Comparison of ENCODE assay signal across 13 cellular contexts in the genomic region with DNA sequence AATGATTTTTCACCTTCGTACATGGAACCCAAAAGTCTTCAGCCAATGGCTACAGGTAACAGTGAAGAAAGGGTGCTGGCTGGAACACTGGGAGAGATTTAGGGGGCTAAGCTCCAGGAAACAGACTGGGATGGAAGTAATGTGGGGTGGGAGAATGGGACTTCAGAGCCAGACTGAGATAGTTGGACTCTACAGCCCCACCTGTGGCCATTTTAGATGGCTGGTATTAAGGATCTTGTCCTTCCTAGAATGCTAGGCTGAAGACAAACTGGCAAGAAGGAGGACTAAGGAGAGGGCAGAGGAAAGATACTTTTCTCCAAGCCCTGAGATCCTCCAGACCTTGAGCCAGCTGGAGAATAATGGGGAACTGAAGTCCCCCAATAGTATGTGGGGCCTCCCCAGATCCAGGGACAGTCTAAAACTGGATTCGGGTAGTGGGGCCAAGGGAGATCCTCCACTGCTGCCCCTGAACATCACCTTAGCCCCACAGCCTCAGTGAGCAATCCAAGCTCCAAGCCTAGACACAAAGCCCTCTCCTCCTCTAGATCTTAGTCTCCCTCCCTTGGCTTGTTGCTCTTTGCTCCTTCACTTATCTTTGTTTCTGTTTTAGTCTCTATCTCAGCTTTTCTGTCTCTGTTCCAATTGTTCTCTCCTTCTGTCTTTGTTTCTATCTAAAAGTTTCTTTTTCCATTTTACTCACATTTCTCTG. TPM values are rescaled to one million over a fixed set of nuclear protein-coding genes. Genes with fewer than 3 reads are reported as not detected.
DNase-seq lines count a peak whose midpoint lies in the region; ATAC-seq, FAIRE-seq and TF ChIP-seq lines count a peak whose summit lies in the region.
"Had no signal": no experiment of that assay in that cellular context is flagged by ENCODE, and none has a peak within 500 bp of the region (broad histone marks: within the 10 kb centered on the region; RNA-seq: fewer than 3 reads in every experiment).

No MANE protein-coding gene starts in this region.

- peaks cover 3% of the 10 kb centered on the region for H3K9me3 Mint-ChIP-seq in activated CD8-positive, alpha-beta T cell treated with anti-CD3 and anti-CD28 coated beads, Interleukin-2, amount 10 ng/mL, durations not matched to agents 7 days and 5 days (ENCODE audit: insufficient read depth)

- ATAC-seq in activated CD8-positive, alpha-beta T cell treated with anti-CD3 and anti-CD28 coated beads, Interleukin-2, amount 10 ng/mL, durations not matched to agents 7 days and 5 days, result no peak
- no peak for ATAC-seq in GM21360 (IDR thresholded peaks at IDR 0.05; ENCODE audit: unreplicated experiment)
- ATAC-seq in HG03159 (IDR thresholded peaks at IDR 0.05; ENCODE audit: unreplicated experiment), result no peak
- ATAC-seq in HG02623 (IDR thresholded peaks at IDR 0.05; ENCODE audit: unreplicated experiment), result no peak

- DNase-seq in AG09319 (ENCODE audit: extremely low read depth, low read depth) (no peak), GM23248 (no peak), keratinocyte (ENCODE audit: low read depth, low spot score) (no peak)
- no peak for DNase-seq in activated CD8-positive, alpha-beta T cell treated with anti-CD3 and anti-CD28 coated beads, Interleukin-2, amount 10 ng/mL, durations not matched to agents 7 days and 5 days
- DNase-seq in stimulated activated CD4-positive, alpha-beta T cell treated with anti-CD3 and anti-CD28 coated beads, Interleukin-12 subunit alpha, Interleukin-12 subunit beta, amount 100 ng/mL, for 4 hours, result no peak
- DNase-seq: DMS79 treated with DMSO at 0.1 percent for 48 hours, NCI-H1694, thyroid gland had no signal

- H3K9ac ChIP-seq in GM23248, result no peak overlapping the region
- no peak overlapping the region for H3K9ac ChIP-seq in keratinocyte (ENCODE audit: control insufficient read depth, extremely low read depth, insufficient read depth, low read length)

- H3K27me3 Mint-ChIP-seq in activated CD8-positive, alpha-beta T cell treated with anti-CD3 and anti-CD28 coated beads, Interleukin-2, amount 10 ng/mL, durations not matched to agents 7 days and 5 days (ENCODE audit: low read depth), result peaks cover 2% of the 10 kb centered on the region

- CTCF ChIA-PET in activated CD8-positive, alpha-beta T cell treated with anti-CD3 and anti-CD28 coated beads, Interleukin-2, amount 10 ng/mL, durations not matched to agents 7 days and 5 days (lab: Charles Lee), result interaction anchor here (0.9 to 2.7 kb wide), 7 partner anchors 9 to 80 kb away, joined by 3 to 8 read pairs (median 5); no protein-coding TSS in a partner anchor

- POLR2A ChIA-PET in activated CD8-positive, alpha-beta T cell treated with anti-CD3 and anti-CD28 coated beads, Interleukin-2, amount 10 ng/mL, durations not matched to agents 7 days and 5 days (lab: Charles Lee), result interaction anchor here (1.4 kb wide), 1 partner anchor 13 kb away, joined by 4 read pairs; no protein-coding TSS in a partner anchor

- peaks cover 1% of the 10 kb centered on the region for H3K36me3 Mint-ChIP-seq in activated CD8-positive, alpha-beta T cell treated with anti-CD3 and anti-CD28 coated beads, Interleukin-2, amount 10 ng/mL, durations not matched to agents 7 days and 5 days (ENCODE audit: low read depth)

- dilution Hi-C loops in keratinocyte (cut with MboI; ENCODE audit: extremely low pct_ligation_motif_present, low sequenced_read_pairs), result no loop called here

- no peak overlapping the region for H3K4me3 Mint-ChIP-seq in activated CD8-positive, alpha-beta T cell treated with anti-CD3 and anti-CD28 coated beads, Interleukin-2, amount 10 ng/mL, durations not matched to agents 7 days and 5 days

- no peaks in the 10 kb centered on the region for H3K79me2 ChIP-seq in GM23248 (ENCODE audit: insufficient read depth)
- H3K79me2 ChIP-seq in keratinocyte (ENCODE audit: control insufficient read depth, insufficient read depth, low read length), result no peaks in the 10 kb centered on the region

- H3K4me3 ChIP-seq in GM23248, result no peak overlapping the region
- no peak overlapping the region for H3K4me3 ChIP-seq in keratinocyte (ENCODE audit: control insufficient read depth in 2 of 3, extremely low read depth in 1 of 3, insufficient read depth in 2 of 3, low read depth in 1 of 3, low read length in 3 of 3)
- H3K4me3 ChIP-seq: lung, SK-N-MC, thyroid gland had no signal

- H3K27me3 ChIP-seq in GM23248 (replicated peaks; ENCODE audit: insufficient read depth), result no peaks in the 10 kb centered on the region
- H3K27me3 ChIP-seq in keratinocyte (ENCODE audit: control insufficient read depth, extremely low read depth, insufficient read depth, low read length), result no peaks in the 10 kb centered on the region
- H3K27me3 ChIP-seq: thyroid gland had no signal

- peaks cover 43% of the 10 kb centered on the region for H3K4me1 ChIP-seq in GM23248 (ENCODE audit: insufficient read depth)
- peaks cover 29% of the 10 kb centered on the region for H3K4me1 ChIP-seq in keratinocyte (ENCODE audit: control insufficient read depth, extremely low read depth, insufficient read depth, low read length)
- H3K4me1 ChIP-seq: thyroid gland had no signal

- H3K9me1 ChIP-seq in keratinocyte (ENCODE audit: control insufficient read depth, extremely low read depth, insufficient read depth, low read length), result no peaks in the 10 kb centered on the region

- peak overlapping the region; percentile 17 for H3K27ac Mint-ChIP-seq in activated CD8-positive, alpha-beta T cell treated with anti-CD3 and anti-CD28 coated beads, Interleukin-2, amount 10 ng/mL, durations not matched to agents 7 days and 5 days

- peak overlapping the region; percentile 49 for H3K4me2 ChIP-seq in GM23248 (ENCODE audit: unreplicated experiment)
- H3K4me2 ChIP-seq in keratinocyte (ENCODE audit: control insufficient read depth, extremely low read depth, insufficient read depth, low read depth, low read length), result no peak overlapping the region

- no peak for FAIRE-seq in keratinocyte (lab: Jason Lieb, UNC)

- peaks cover 44% of the 10 kb centered on the region for H3K4me1 Mint-ChIP-seq in activated CD8-positive, alpha-beta T cell treated with anti-CD3 and anti-CD28 coated beads, Interleukin-2, amount 10 ng/mL, durations not matched to agents 7 days and 5 days (ENCODE audit: low read depth)

- H3K36me3 ChIP-seq in GM23248 (ENCODE audit: low read depth) (no peaks in the 10 kb centered on the region), keratinocyte (ENCODE audit: control insufficient read depth in 2 of 2, extremely low read depth in 1 of 2, insufficient read depth in 2 of 2, low read length in 2 of 2) (no peaks in the 10 kb centered on the region)
- H3K36me3 ChIP-seq: thyroid gland had no signal

- no peaks in the 10 kb centered on the region for H3K9me2 ChIP-seq in GM23248 (ENCODE audit: insufficient read depth)

- H2AFZ ChIP-seq in GM23248, result no peak overlapping the region
- H2AFZ ChIP-seq in keratinocyte (ENCODE audit: control insufficient read depth, low read length), result no peak overlapping the region

- H4K20me1 ChIP-seq in GM23248 (ENCODE audit: insufficient read depth), result no peaks in the 10 kb centered on the region
- no peaks in the 10 kb centered on the region for H4K20me1 ChIP-seq in keratinocyte (ENCODE audit: control insufficient read depth, extremely low read depth, insufficient read depth, low read length)

- TF ChIP-seq CTCF in AG09319 (IDR thresholded peaks at IDR 0.05; ENCODE audit: low read depth, low read length) (peak; percentile 6), keratinocyte (optimal IDR thresholded peaks at IDR 0.05 in 1 of 3, IDR thresholded peaks at IDR 0.05 in 1 of 3, conservative IDR thresholded peaks at IDR 0.05 in 1 of 3; ENCODE audit: extremely low read depth in 1 of 3, insufficient read depth in 2 of 3, low read length in 3 of 3) (peak; percentile 11 to 33 (median 27))

- peak overlapping the region; percentile 67 for H3K27ac ChIP-seq in GM23248
- no peak overlapping the region for H3K27ac ChIP-seq in keratinocyte (ENCODE audit: control insufficient read depth, insufficient read depth, low read length)
- H3K27ac ChIP-seq: SK-N-MC, thyroid gland had no signal

- H3F3A ChIP-seq in GM23248 (ENCODE audit: insufficient read depth), result peaks cover 29% of the 10 kb centered on the region

- WGBS in GM23248 (ENCODE audit: low coverage in 1 of 2, low lambda C conversion rate in 2 of 2, missing lambda C conversion rate in 2 of 2), 2 experiments, result 64 to 73% methylated on average over 2 of the region's 2 CpGs

- H3K9me3 ChIP-seq in GM23248 (ENCODE audit: low read depth) (no peaks in the 10 kb centered on the region), keratinocyte (ENCODE audit: control insufficient read depth, low read depth, low read length) (no peaks in the 10 kb centered on the region)
- H3K9me3 ChIP-seq: thyroid gland had no signal

- in situ Hi-C loops in GM23248 (cut with MboI), result no loop called here

RNA-seq across cellular contexts. Expression of a gene that starts 16.1 kb away (rescaled TPM):
- 328 and 382 TPM in 2 replicates for total RNA-seq in GM23248 (2014; rRNA removed; shearing (Covaris generic))
- 260 and 268 TPM in 2 replicates for polyA plus RNA-seq in GM23248 (2016; fragmentation: Nextera tagmentation; extraction: Ambion mirVana)
- 10 to 100 TPM; 97.3 to 98.1 TPM for total RNA-seq in activated CD8-positive, alpha-beta T cell treated with anti-CD3 and anti-CD28 coated beads, Interleukin-2, amount 10 ng/mL, durations not matched to agents 7 days and 5 days
- 52.2 to 99.3 TPM (median 54.4 TPM) in 3 replicates for polyA plus RNA-seq in keratinocyte
- 167 TPM for polyA plus RNA-seq in keratinocyte (2011; ENCODE audit: low read depth)
- 55.6 and 125 TPM in 2 replicates for polyA plus RNA-seq in keratinocyte (2011; cell fraction: cytosol; rRNA removed)
- polyA plus RNA-seq in keratinocyte (2011; cell fraction: nucleus; rRNA removed), result 34.4 and 46.8 TPM in 2 replicates
- 54.5 and 85.9 TPM in 2 replicates for polyA plus RNA-seq in keratinocyte (2012; ENCODE audit: low replicate concordance)
- 5.9 to 58.9 TPM (median 22.4 TPM) in 3 replicates for polyA minus RNA-seq in keratinocyte
- polyA minus RNA-seq in keratinocyte (2011; cell fraction: cytosol; rRNA and poly(A)+ RNA removed), result 77.7 TPM
- polyA minus RNA-seq in keratinocyte (2011; cell fraction: nucleus; rRNA and poly(A)+ RNA removed), result 27.5 and 43.4 TPM in 2 replicates
